Comparison of ENCODE assay signal across 22 cellular contexts in the genomic region with DNA sequence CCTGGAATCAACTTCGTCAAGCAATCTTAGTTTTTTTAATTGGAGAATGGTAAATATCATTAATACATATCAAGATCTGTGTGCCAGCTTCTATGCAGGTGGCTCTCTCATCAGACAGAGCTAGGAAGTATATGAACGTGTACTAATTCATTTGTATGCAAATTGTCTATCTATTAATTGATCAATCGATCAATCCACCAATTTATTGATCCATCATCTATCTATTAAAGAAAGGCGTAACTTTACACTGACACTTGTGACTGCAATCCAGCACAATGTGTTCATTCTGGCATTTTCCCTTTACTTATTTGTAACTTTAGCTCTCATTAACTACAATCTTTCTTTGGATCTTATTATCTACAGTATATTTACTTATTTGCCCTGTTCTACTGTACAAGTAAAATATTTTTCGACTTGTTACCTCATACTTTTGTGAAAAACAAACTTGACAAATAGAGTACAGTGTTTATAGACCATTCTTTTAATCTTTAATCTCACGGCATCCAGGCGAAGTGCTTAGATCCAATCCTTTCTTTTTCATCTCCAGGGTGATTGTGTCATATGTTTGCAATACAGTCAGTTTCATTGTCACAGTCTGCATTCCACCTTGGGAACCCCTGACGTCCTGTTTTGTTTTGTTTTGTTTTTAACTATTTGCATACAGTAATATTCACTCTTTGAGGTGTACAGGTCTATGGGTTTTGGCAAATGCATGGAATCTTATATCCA. TPM values are rescaled to one million over a fixed set of nuclear protein-coding genes. Genes with fewer than 3 reads are reported as not detected.
DNase-seq lines count a peak whose midpoint lies in the region; ATAC-seq, FAIRE-seq and TF ChIP-seq lines count a peak whose summit lies in the region.
"Had no signal": no experiment of that assay in that cellular context is flagged by ENCODE, and none has a peak within 500 bp of the region (broad histone marks: within the 10 kb centered on the region; RNA-seq: fewer than 3 reads in every experiment).

No MANE protein-coding gene starts in this region.

- intact Hi-C loops in mucosa of descending colon (cut with DNase I, micrococcal nuclease), result no loop called here

- peak overlapping the region; percentile 12; the same call in 1 of the 3 replicates for H3K4me2 ChIP-seq in A549
- H3K4me2 ChIP-seq in neuronal stem cell (ENCODE audit: insufficient read depth, low read length, poor library complexity, severe bottlenecking), result no peak overlapping the region
- H3K4me2 ChIP-seq: BLaER1 treated with 17β-estradiol and CSF1 and Interleukin-3, amounts not matched to agents 10 nM and 100 nM had no signal

- POLR2A ChIA-PET in A549 (lab: Yijun Ruan, JAX), result no interaction called here

- H3K36me3 ChIP-seq in mucosa of descending colon (ENCODE audit: low read depth) (no peaks in the 10 kb centered on the region), neuronal stem cell (replicated peaks in 1 of 2; ENCODE audit: control insufficient read depth in 2 of 2, insufficient read depth in 2 of 2, low read length in 2 of 2) (no peaks in the 10 kb centered on the region)
- H3K36me3 ChIP-seq: BLaER1 treated with 17β-estradiol and CSF1 and Interleukin-3, amounts not matched to agents 10 nM and 100 nM had no signal

- no peak overlapping the region for H3K23ac ChIP-seq in neuronal stem cell (ENCODE audit: low read depth, low read length, poor library complexity)

- no peak for FAIRE-seq in A549 (lab: Jason Lieb, UNC)
- FAIRE-seq: HTR-8/SVneo, RCC 7860 had no signal

- H3K4me1 Mint-ChIP-seq in immature natural killer cell, result no peaks in the 10 kb centered on the region
- H3K4me1 Mint-ChIP-seq: T-cell had no signal

- H2BK12ac ChIP-seq in neuronal stem cell (ENCODE audit: low read length), result no peak overlapping the region

- H3K4me3 ChIP-seq in A549, result no peak overlapping the region
- H3K4me3 ChIP-seq in mucosa of descending colon, result no peak overlapping the region
- H3K4me3 ChIP-seq in neuronal stem cell (ENCODE audit: low read length in 2 of 2), result no peak overlapping the region
- H3K4me3 ChIP-seq: BLaER1 treated with 17β-estradiol and CSF1 and Interleukin-3, amounts not matched to agents 10 nM and 100 nM; SK-N-MC had no signal

- H3K27ac ChIP-seq in A549 (no peak overlapping the region), neuronal stem cell (replicated peaks; ENCODE audit: low read length) (no peak overlapping the region)
- H3K27ac ChIP-seq: BLaER1 treated with 17β-estradiol and CSF1 and Interleukin-3, amounts not matched to agents 10 nM and 100 nM; HL-60; SK-N-MC had no signal

- no peaks in the 10 kb centered on the region for H3K79me1 ChIP-seq in neuronal stem cell (ENCODE audit: low read depth, low read length)

- TF ChIP-seq RAD21 in A549 (conservative IDR thresholded peaks at IDR 0.05 in 1 of 2, IDR thresholded peaks at IDR 0.05 in 1 of 2), result no peak

- CTCF ChIA-PET in A549 (lab: Yijun Ruan, JAX), result interaction anchor here (0.7 to 1.6 kb wide), 3 partner anchors 10 to 24 kb away, joined by 3 read pairs; no protein-coding TSS in a partner anchor

- H3K14ac ChIP-seq in neuronal stem cell (ENCODE audit: low read length), result no peak overlapping the region

- no peak overlapping the region for H4K91ac ChIP-seq in neuronal stem cell (ENCODE audit: low read depth, low read length, poor library complexity)

- 0 out of 3 replicates have a peak, but pooled peaks cover 3% of the 10 kb centered on the region for H3K4me1 ChIP-seq in A549
- H3K4me1 ChIP-seq in mucosa of descending colon (ENCODE audit: low read depth), result peaks cover 17% of the 10 kb centered on the region
- no peaks in the 10 kb centered on the region for H3K4me1 ChIP-seq in neuronal stem cell (ENCODE audit: control insufficient read depth in 2 of 2, insufficient read depth in 1 of 2, low read depth in 1 of 2, low read length in 2 of 2)

- H2AK5ac ChIP-seq in neuronal stem cell (ENCODE audit: low read depth, low read length), result no peak overlapping the region

- H3K27ac Mint-ChIP-seq in immature natural killer cell, result no peak overlapping the region
- H3K27ac Mint-ChIP-seq: CD8-positive, alpha-beta T cell; T-cell had no signal

- no peak overlapping the region for H2BK15ac ChIP-seq in neuronal stem cell (ENCODE audit: low read length)

- no peak overlapping the region for H3K9ac ChIP-seq in neuronal stem cell (ENCODE audit: low read depth, low read length, poor library complexity)
- H3K9ac ChIP-seq: BLaER1 treated with 17β-estradiol and CSF1 and Interleukin-3, amounts not matched to agents 10 nM and 100 nM had no signal

- no peak overlapping the region for H3K4ac ChIP-seq in neuronal stem cell (ENCODE audit: low read length)

- ATAC-seq in A549 (no peak; a peak in 1 of 6 replicates), mucosa of descending colon (peak; percentile 44)
- ATAC-seq: CD8-positive, alpha-beta T cell; Right ventricle myocardium inferior; T-cell had no signal

- H3K9me3 ChIP-seq in A549 (peaks cover 15% of the 10 kb centered on the region; the same call in 1 of the 3 replicates), mucosa of descending colon (peaks cover 3% of the 10 kb centered on the region), neuronal stem cell (replicated peaks in 1 of 2; ENCODE audit: control insufficient read depth in 2 of 2, insufficient read depth in 1 of 2, low read depth in 1 of 2, low read length in 2 of 2) (no peaks in the 10 kb centered on the region)

- H2AFZ ChIP-seq in neuronal stem cell (ENCODE audit: low read length), result no peak overlapping the region

- no peaks in the 10 kb centered on the region for H3K36me3 Mint-ChIP-seq in immature natural killer cell
- H3K36me3 Mint-ChIP-seq: CD8-positive, alpha-beta T cell; T-cell had no signal

- TF ChIP-seq EP300 in A549 (IDR thresholded peaks at IDR 0.05), result no peak

- no peak overlapping the region for H3K4me3 Mint-ChIP-seq in immature natural killer cell
- H3K4me3 Mint-ChIP-seq: CD8-positive, alpha-beta T cell; T-cell had no signal

- H3K9me3 Mint-ChIP-seq in immature natural killer cell, result peaks cover 5 to 13% (median 10%) of the 10 kb centered on the region in 6 donors

- peaks cover 3 to 18% (median 10%) of the 10 kb centered on the region in 3 donors for H3K27me3 Mint-ChIP-seq in immature natural killer cell (ENCODE audit: low read depth in 3 of 3)

- H3K27me3 ChIP-seq in neuronal stem cell (ENCODE audit: control insufficient read depth in 3 of 3, insufficient read depth in 3 of 3, low read depth in 1 of 3, low read length in 3 of 3), result peaks cover 0 to 4% (median 0%) of the 10 kb centered on the region in 3 experiments

- H2BK5ac ChIP-seq in neuronal stem cell (ENCODE audit: low read length), result no peak overlapping the region

- no peak for TF ChIP-seq POLR2A in A549 (IDR thresholded peaks at IDR 0.05; ENCODE audit: low read length)

- WGBS in A549 (ENCODE audit: missing lambda C conversion rate), result 4% methylated on average over 8 of the region's 8 CpGs
- no CpG with 5 or more reads among the region's 8 CpGs for WGBS in neuronal stem cell (ENCODE audit: extremely low coverage in 2 of 2, insufficient read length in 2 of 2, insufficient replicate concordance in 1 of 2), 2 donors

- H3K18ac ChIP-seq in neuronal stem cell (ENCODE audit: low read length), result no peak overlapping the region

- H2BK120ac ChIP-seq in neuronal stem cell (ENCODE audit: low read depth, low read length), result no peak overlapping the region

- H4K8ac ChIP-seq in neuronal stem cell (ENCODE audit: low read depth, low read length), result no peak overlapping the region

- TF ChIP-seq CTCF in A549 (IDR thresholded peaks at IDR 0.05), result no peak
- no peak for TF ChIP-seq CTCF in mucosa of descending colon (IDR thresholded peaks at IDR 0.05)

- DNase-seq in A549 (ENCODE audit: low read depth in 1 of 2, low spot score in 1 of 2) (peak in 1 of 2 experiments; percentile 47), DMS53 (lab: John Stamatoyannopoulos, UW) (peak; percentile 76), NCI-H69 (lab: John Stamatoyannopoulos, UW) (peak; percentile 54), mucosa of descending colon (no peak), neuronal stem cell (ENCODE audit: low spot score) (no peak), immature natural killer cell (no peak), Kasumi-1 (lab: John Stamatoyannopoulos, UW) (no peak)
- DNase-seq: CD8-positive, alpha-beta T cell; GDM1; H7; MV-4-11; NCI-H187 treated with DMSO at 0.1 percent for 48 hours; NCI-H226; NCI-H524; T-cell had no signal

TF ChIP-seq in A549, 52 proteins besides CTCF, POLR2A, EP300 and RAD21 (continues in another document):
- TF ChIP-seq, protein P1, sequence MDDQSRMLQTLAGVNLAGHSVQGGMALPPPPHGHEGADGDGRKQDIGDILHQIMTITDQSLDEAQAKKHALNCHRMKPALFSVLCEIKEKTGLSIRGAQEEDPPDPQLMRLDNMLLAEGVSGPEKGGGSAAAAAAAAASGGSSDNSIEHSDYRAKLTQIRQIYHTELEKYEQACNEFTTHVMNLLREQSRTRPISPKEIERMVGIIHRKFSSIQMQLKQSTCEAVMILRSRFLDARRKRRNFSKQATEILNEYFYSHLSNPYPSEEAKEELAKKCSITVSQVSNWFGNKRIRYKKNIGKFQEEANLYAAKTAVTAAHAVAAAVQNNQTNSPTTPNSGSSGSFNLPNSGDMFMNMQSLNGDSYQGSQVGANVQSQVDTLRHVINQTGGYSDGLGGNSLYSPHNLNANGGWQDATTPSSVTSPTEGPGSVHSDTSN (IDR thresholded peaks at IDR 0.05), result no peak
- no peak for TF ChIP-seq GATA3 (IDR thresholded peaks at IDR 0.05; ENCODE audit: borderline replicate concordance)

RNA-seq across cellular contexts. Expression of a gene that starts 22.0 kb away (rescaled TPM):
- polyA plus RNA-seq in A549 (2011; rRNA removed), result not detected in 2 replicates
- polyA plus RNA-seq in A549 (2012; cell fraction: cytosol; rRNA removed), result not detected in 2 replicates
- not detected in 2 replicates for polyA plus RNA-seq in A549 (2012; cell fraction: nucleus; rRNA removed)
- polyA plus RNA-seq in A549 (2017; fragmentation: RNase III; extraction: RNeasy Plus Mini Kit Qiagen cat#74134 plus additional on column Dnase treatment), result not detected in 3 replicates
- polyA minus RNA-seq in A549 (2011; rRNA and poly(A)+ RNA removed), result not detected in 2 replicates
- total RNA-seq in mucosa of descending colon, result not detected
- 0.39 TPM for polyA plus RNA-seq in neuronal stem cell (2013, experiment 1 of 2)
- polyA plus RNA-seq in neuronal stem cell (2013, experiment 2 of 2), result 0.08 TPM
- not detected for polyA plus RNA-seq in immature natural killer cell
- total RNA-seq: CD8-positive, alpha-beta T cell; OCI-LY7; Right ventricle myocardium inferior; T-cell had no signal

RNA-seq across cellular contexts. Expression of a gene that starts 30.1 kb away (rescaled TPM):
- 0.53 and 0.58 TPM in 2 replicates for polyA plus RNA-seq in A549 (2011; rRNA removed)
- 0.19 TPM in 2 replicates for polyA plus RNA-seq in A549 (2012; cell fraction: cytosol; rRNA removed)
- polyA plus RNA-seq in A549 (2012; cell fraction: nucleus; rRNA removed), result 2.9 and 3.0 TPM in 2 replicates
- 0.49 to 0.55 TPM (median 0.50 TPM) in 3 replicates for polyA plus RNA-seq in A549 (2017; fragmentation: RNase III; extraction: RNeasy Plus Mini Kit Qiagen cat#74134 plus additional on column Dnase treatment)
- polyA minus RNA-seq in A549 (2011; rRNA and poly(A)+ RNA removed), result 0.21 and 0.49 TPM in 2 replicates
- total RNA-seq in mucosa of descending colon, result 10 to 100 TPM; 43.0 to 89.6 (median 48.1) TPM
- 0.47 TPM for polyA plus RNA-seq in neuronal stem cell (2013, experiment 1 of 2)
- polyA plus RNA-seq in neuronal stem cell (2013, experiment 2 of 2), result 0.46 TPM
- polyA plus RNA-seq in immature natural killer cell, result under 1 TPM in 1 of 3 donors, not detected in 2; 0.08 TPM
- total RNA-seq: H7, OCI-LY7 had no signal

Comparison
In these comparisons a context has a peak if more than half of its experiments do, and no peak if none do; other contexts are left out.
1. DNase-seq: peak in DMS53 (single experiment) and NCI-H69 (single experiment); none in mucosa of descending colon (0 of 3), neuronal stem cell (single experiment), immature natural killer cell (0 of 3) and Kasumi-1 (0 of 2).